In the genomic region with DNA sequence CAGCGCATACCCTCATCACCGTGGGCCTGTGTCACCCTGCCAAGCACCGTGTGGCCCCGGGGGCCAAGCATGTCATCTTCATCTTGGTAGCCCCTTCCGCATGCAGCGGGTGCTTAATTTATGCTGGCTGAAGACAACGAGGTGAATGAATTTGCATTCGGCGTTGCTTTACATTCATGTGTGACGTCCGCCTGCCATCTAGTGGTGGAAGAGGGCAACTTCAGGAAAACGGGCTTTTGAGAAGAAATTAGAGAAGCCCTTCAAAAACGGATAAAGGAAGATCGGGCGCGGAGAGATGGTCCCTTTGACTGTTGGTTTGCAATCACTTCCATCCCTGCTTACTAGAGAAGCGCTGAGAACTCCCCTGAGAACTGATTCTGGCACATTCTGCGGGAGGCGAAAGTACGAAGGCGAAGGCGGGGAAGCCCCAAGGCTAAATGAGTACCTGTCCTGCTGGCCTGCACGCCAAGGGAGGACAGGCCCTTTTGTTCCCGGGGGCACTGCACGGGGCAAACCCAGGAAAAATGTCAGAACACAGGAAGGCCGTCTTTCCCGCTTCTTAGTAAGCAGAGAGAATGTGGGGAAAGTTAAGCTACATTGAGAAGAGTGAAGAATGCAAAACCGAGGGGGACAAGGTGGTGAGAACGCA, we compare ENCODE assay signal across 8 cellular contexts.
DNase-seq lines count a peak whose midpoint lies in the region; ATAC-seq and TF ChIP-seq lines count a peak whose summit lies in the region.

No MANE protein-coding gene starts in this region.

- H3K4me1 Mint-ChIP-seq in WTC11 = peaks cover 10% of the 10 kb centered on the region

- no peaks in the 10 kb centered on the region for H3K27me3 Mint-ChIP-seq in WTC11 (ENCODE audit: low read depth)

- peak; percentile 83 for TF ChIP-seq CTCF in GM12875 (IDR thresholded peaks at IDR 0.05; ENCODE audit: borderline replicate concordance, insufficient read depth, low read depth, low read length)
- TF ChIP-seq CTCF in WTC11 (IDR thresholded peaks at IDR 0.05) = peak; percentile 88

- peaks cover 6% of the 10 kb centered on the region for H3K36me3 Mint-ChIP-seq in WTC11

- CTCF ChIA-PET in WTC11 (lab: Charles Lee) = interaction anchor here (0.6 to 2.1 kb wide), 9 partner anchors 18 to 748 kb away, joined by 3 to 6 read pairs (median 5); no protein-coding TSS in a partner anchor

- POLR2A ChIA-PET in WTC11 (lab: Charles Lee) = no interaction called here

- H3K4me3 ChIP-seq in GM12875 (ENCODE audit: low read depth, low read length) = no peak overlapping the region

- peak overlapping the region; percentile 49 for H3K4me3 Mint-ChIP-seq in WTC11

- peak overlapping the region; percentile 77; the same call in 1 of the 2 replicates for H3K27ac Mint-ChIP-seq in WTC11

- peaks cover 7% of the 10 kb centered on the region for H3K9me3 Mint-ChIP-seq in WTC11

- ATAC-seq in HG03039 (IDR thresholded peaks at IDR 0.05; ENCODE audit: unreplicated experiment) (peak; percentile 55), WTC11 (peak; percentile 40), HG02970 (IDR thresholded peaks at IDR 0.05; ENCODE audit: low FRiP score, unreplicated experiment) (no peak)

- DNase-seq in NCI-H2196 treated with DMSO at 0.1 percent for 48 hours (lab: John Stamatoyannopoulos, UW; ENCODE audit: unreplicated experiment) (peak; percentile 63), WTC11 (ENCODE audit: low spot score) (peak; percentile 82), left kidney (ENCODE audit: low read depth, low spot score) (peak; percentile 92)
- peak; percentile 36 for DNase-seq in central memory CD4-positive, alpha-beta T cell
- DNase-seq in stimulated activated CD4-positive, alpha-beta T cell treated with anti-CD3 and anti-CD28 coated beads, Interleukin-2, amount 100 ng/mL, for 48 hours = peak; percentile 66 to 69

TF ChIP-seq in WTC11, 78 proteins besides CTCF, POLR2A, EP300 and RAD21:
- no peak for TF ChIP-seq NR2C2 (CRISPR knock-in tag; IDR thresholded peaks at IDR 0.05)
- TF ChIP-seq, protein P1, sequence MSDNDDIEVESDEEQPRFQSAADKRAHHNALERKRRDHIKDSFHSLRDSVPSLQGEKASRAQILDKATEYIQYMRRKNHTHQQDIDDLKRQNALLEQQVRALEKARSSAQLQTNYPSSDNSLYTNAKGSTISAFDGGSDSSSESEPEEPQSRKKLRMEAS (CRISPR knock-in tag; IDR thresholded peaks at IDR 0.05) = peak; percentile 44; the same call in 1 of the 2 replicates

Comparison
In these comparisons a context has a peak if more than half of its experiments do, and no peak if none do; other contexts are left out.
1. DNase-seq: peak in every context shown above with its lines; median percentile 92 in left kidney; 82 in WTC11; 68 in stimulated activated CD4-positive, alpha-beta T cell treated with anti-CD3 and anti-CD28 coated beads, Interleukin-2, amount 100 ng/mL, for 48 hours; 63 in NCI-H2196 treated with DMSO at 0.1 percent for 48 hours; 36 in central memory CD4-positive, alpha-beta T cell.